Comparison of ENCODE assay signal across 24 cellular contexts in genomic region chr1:9247894-9248293, GRCh38. TPM values are rescaled to one million over a fixed set of nuclear protein-coding genes. Genes with fewer than 3 reads are reported as not detected.
DNase-seq lines count a peak whose midpoint lies in the region; FAIRE-seq and TF ChIP-seq lines count a peak whose summit lies in the region.
"Had no signal": no experiment of that assay in that cellular context is flagged by ENCODE, and none has a peak within 500 bp of the region (broad histone marks: within the 10 kb centered on the region; RNA-seq: fewer than 3 reads in every experiment).

No MANE protein-coding gene starts in this region.

- H3F3A ChIP-seq in GM23248 (ENCODE audit: insufficient read depth), result no peaks in the 10 kb centered on the region

- no peak for TF ChIP-seq POLR2A in transverse colon (IDR thresholded peaks at IDR 0.05)

- no peak for TF ChIP-seq CTCF in astrocyte (IDR thresholded peaks at IDR 0.05; ENCODE audit: insufficient read depth, low read depth, low read length)
- TF ChIP-seq CTCF in transverse colon (IDR thresholded peaks at IDR 0.05), result no peak

- H3K36me3 Mint-ChIP-seq in astrocyte (ENCODE audit: low read depth, unreplicated experiment), result peaks cover 18% of the 10 kb centered on the region
- H3K36me3 Mint-ChIP-seq: activated naive CD8-positive, alpha-beta T cell treated with anti-CD3 and anti-CD28 coated beads for 36 hours had no signal

- DNase-seq in Ammon's horn (ENCODE audit: low spot score) (peak; percentile 62), astrocyte (ENCODE audit: low read depth) (no peak), putamen (ENCODE audit: low spot score) (peak; percentile 68), transverse colon (no peak), hepatic stellate cell (ENCODE audit: low spot score) (no peak), GM23248 (no peak)
- no peak for DNase-seq in activated CD4-positive, alpha-beta T cell treated with anti-CD3 and anti-CD28 coated beads for 4 hours
- DNase-seq: activated CD4-positive, alpha-beta T cell treated with anti-CD3 and anti-CD28 coated beads for 48 hours; activated naive CD8-positive, alpha-beta T cell treated with anti-CD3 and anti-CD28 coated beads for 36 hours; colonic mucosa; endodermal cell; naive thymus-derived CD4-positive, alpha-beta T cell; NCI-H69; small intestine; stimulated activated CD4-positive, alpha-beta T cell treated with anti-CD3 and anti-CD28 coated beads, Interleukin-4, amount 100 ng/mL, for 4 hours had no signal

- peaks cover 13% of the 10 kb centered on the region for H3K27me3 Mint-ChIP-seq in astrocyte (ENCODE audit: low read depth, unreplicated experiment)
- H3K27me3 Mint-ChIP-seq: activated naive CD8-positive, alpha-beta T cell treated with anti-CD3 and anti-CD28 coated beads for 36 hours; memory B cell; naive thymus-derived CD4-positive, alpha-beta T cell had no signal

- no peaks in the 10 kb centered on the region for H3K9me2 ChIP-seq in GM23248 (ENCODE audit: insufficient read depth)

- peaks cover 14% of the 10 kb centered on the region for H3K4me1 Mint-ChIP-seq in astrocyte (ENCODE audit: low read depth, unreplicated experiment)

- H3K4me1 ChIP-seq in astrocyte (ENCODE audit: insufficient read depth, low read length) (peaks cover 17% of the 10 kb centered on the region), transverse colon (peaks cover 14 to 63% (median 25%) of the 10 kb centered on the region in 4 donors), GM23248 (ENCODE audit: insufficient read depth) (no peaks in the 10 kb centered on the region)

- H3K9ac ChIP-seq in astrocyte (ENCODE audit: low read length), result no peak overlapping the region
- no peak overlapping the region for H3K9ac ChIP-seq in GM23248

- peaks cover 41% of the 10 kb centered on the region for H4K20me1 ChIP-seq in astrocyte (ENCODE audit: insufficient read depth, low read length)
- no peaks in the 10 kb centered on the region for H4K20me1 ChIP-seq in GM23248 (ENCODE audit: insufficient read depth)

- H3K27ac ChIP-seq in astrocyte (ENCODE audit: low read depth, low read length) (no peak overlapping the region), layer of hippocampus (ENCODE audit: low read depth, low read length) (peak overlapping the region; percentile 82), transverse colon (no peak overlapping the region), GM23248 (no peak overlapping the region)
- H3K27ac ChIP-seq: colonic mucosa, hepatocyte had no signal

- no peak for TF ChIP-seq EP300 in transverse colon (IDR thresholded peaks at IDR 0.05; ENCODE audit: low read depth)

- in situ Hi-C loops in transverse colon (cut with MboI; ENCODE audit: low pct_ligation_motif_present in 1 of 4, low pct_unique_long_range_greater_than_20kb in 1 of 4, low sequenced_read_pairs in 3 of 4), result no loop called here
- in situ Hi-C loops in GM23248 (cut with MboI), result no loop called here

- H3K4me3 ChIP-seq in astrocyte (ENCODE audit: insufficient read depth, low read depth, low read length), result no peak overlapping the region
- no peak overlapping the region for H3K4me3 ChIP-seq in transverse colon
- H3K4me3 ChIP-seq in GM23248, result no peak overlapping the region
- H3K4me3 ChIP-seq: body of pancreas, colonic mucosa, hepatocyte, pancreas had no signal

- H3K36me3 ChIP-seq in astrocyte (ENCODE audit: insufficient read depth, low read length) (no peaks in the 10 kb centered on the region), transverse colon (no peaks in the 10 kb centered on the region), GM23248 (ENCODE audit: low read depth) (no peaks in the 10 kb centered on the region; the same call in 1 of the 2 replicates)
- H3K36me3 ChIP-seq: colonic mucosa had no signal

- H3K79me2 ChIP-seq in astrocyte (ENCODE audit: insufficient read depth, low read length) (peaks cover 26% of the 10 kb centered on the region), GM23248 (ENCODE audit: insufficient read depth) (peaks cover 3% of the 10 kb centered on the region; the same call in 1 of the 2 replicates)

- H3K4me3 Mint-ChIP-seq in astrocyte (ENCODE audit: unreplicated experiment), result peak overlapping the region; percentile 45
- H3K4me3 Mint-ChIP-seq: activated naive CD8-positive, alpha-beta T cell treated with anti-CD3 and anti-CD28 coated beads for 36 hours; CD14-positive monocyte; endodermal cell; memory B cell; naive thymus-derived CD4-positive, alpha-beta T cell had no signal

- H3K27me3 ChIP-seq in astrocyte (ENCODE audit: insufficient read depth, low read length), result no peaks in the 10 kb centered on the region
- H3K27me3 ChIP-seq in layer of hippocampus (ENCODE audit: control insufficient read depth, insufficient read depth, low read length), result no peaks in the 10 kb centered on the region
- H3K27me3 ChIP-seq in transverse colon, result no peaks in the 10 kb centered on the region
- H3K27me3 ChIP-seq in GM23248 (replicated peaks; ENCODE audit: insufficient read depth), result no peaks in the 10 kb centered on the region
- H3K27me3 ChIP-seq: body of pancreas, colonic mucosa, hepatocyte, pancreas had no signal

- H3K4me2 ChIP-seq in astrocyte (ENCODE audit: low read length) (no peak overlapping the region), GM23248 (ENCODE audit: unreplicated experiment) (no peak overlapping the region)
- H3K4me2 ChIP-seq: hepatocyte had no signal

- FAIRE-seq in astrocyte (lab: Jason Lieb, UNC), result no peak
- FAIRE-seq: islet of Langerhans, pancreas, small intestine, TTC549 had no signal

- WGBS in transverse colon (ENCODE audit: low coverage in 1 of 2), 2 donors, result 95% methylated on average over 13 of the region's 18 CpGs; no CpG with 5 or more reads in 1 of the 2 donors
- WGBS in GM23248 (ENCODE audit: low coverage in 1 of 2, low lambda C conversion rate in 2 of 2, missing lambda C conversion rate in 2 of 2), 2 experiments, result 87 to 91% methylated on average over 12 to 18 of the region's 18 CpGs

- intact Hi-C loops in transverse colon (cut with DNase I; ENCODE audit: low total_unique reads), result no loop called here

- H2AFZ ChIP-seq in astrocyte (ENCODE audit: low read depth, low read length), result no peak overlapping the region
- H2AFZ ChIP-seq in GM23248, result no peak overlapping the region
- H2AFZ ChIP-seq: hepatocyte had no signal

- no peak overlapping the region for H3K27ac Mint-ChIP-seq in astrocyte (ENCODE audit: unreplicated experiment)
- H3K27ac Mint-ChIP-seq: activated naive CD8-positive, alpha-beta T cell treated with anti-CD3 and anti-CD28 coated beads for 36 hours; activated T-helper 2 cell treated with anti-CD3 and anti-CD28 coated beads, Interferon-gamma antibody, Interleukin-2, Interleukin-4, amounts not matched to agents 10 μg/mL and 5 μg/mL and 100 μg/mL, durations not matched to agents 14 hours and 24 hours and 36 hours; CD14-positive monocyte; endodermal cell; memory B cell had no signal

- H3K9me3 Mint-ChIP-seq in astrocyte (ENCODE audit: unreplicated experiment), result no peaks in the 10 kb centered on the region
- H3K9me3 Mint-ChIP-seq: activated naive CD8-positive, alpha-beta T cell treated with anti-CD3 and anti-CD28 coated beads for 36 hours; activated T-helper 2 cell treated with anti-CD3 and anti-CD28 coated beads, Interferon-gamma antibody, Interleukin-2, Interleukin-4, amounts not matched to agents 10 μg/mL and 5 μg/mL and 100 μg/mL, durations not matched to agents 14 hours and 24 hours and 36 hours; endodermal cell; memory B cell; naive thymus-derived CD4-positive, alpha-beta T cell had no signal

- H3K9me3 ChIP-seq in astrocyte (ENCODE audit: insufficient read depth, low read depth, low read length) (no peaks in the 10 kb centered on the region), transverse colon (no peaks in the 10 kb centered on the region), GM23248 (ENCODE audit: low read depth) (no peaks in the 10 kb centered on the region)
- H3K9me3 ChIP-seq: body of pancreas, colonic mucosa, pancreas had no signal

RNA-seq across cellular contexts. Expression of gene H6PD, which starts 13.3 kb away (rescaled TPM):
- total RNA-seq in astrocyte, result 13.9 and 18.9 TPM in 2 replicates
- total RNA-seq in transverse colon, result 10 to 100 TPM; 24.1 to 49.4 (median 26.7) TPM
- total RNA-seq in GM23248 (2014; rRNA removed; shearing (Covaris generic)), result 29.6 and 31.4 TPM in 2 replicates
- polyA plus RNA-seq in GM23248 (2016; fragmentation: Nextera tagmentation; extraction: Ambion mirVana), result 14.5 and 16.1 TPM in 2 replicates

RNA-seq across cellular contexts. Expression of gene SPSB1, which starts 44.8 kb away (rescaled TPM):
- 53.5 and 56.7 TPM in 2 replicates for total RNA-seq in astrocyte
- total RNA-seq in transverse colon, result 10 to 100 TPM; 40.0 to 82.1 (median 52.6) TPM
- 13.5 and 22.7 TPM in 2 replicates for total RNA-seq in GM23248 (2014; rRNA removed; shearing (Covaris generic))
- 13.5 and 13.6 TPM in 2 replicates for polyA plus RNA-seq in GM23248 (2016; fragmentation: Nextera tagmentation; extraction: Ambion mirVana)

Comparison
In these comparisons a context has a peak if more than half of its experiments do, and no peak if none do; other contexts are left out.
1. DNase-seq: peak in Ammon's horn (single experiment) and putamen (single experiment); none in astrocyte (single experiment), transverse colon (single experiment), activated CD4-positive, alpha-beta T cell treated with anti-CD3 and anti-CD28 coated beads for 4 hours (0 of 2), hepatic stellate cell (single experiment) and GM23248 (single experiment).